Comparison of ENCODE assay signal across 1 cellular context in the genomic region with DNA sequence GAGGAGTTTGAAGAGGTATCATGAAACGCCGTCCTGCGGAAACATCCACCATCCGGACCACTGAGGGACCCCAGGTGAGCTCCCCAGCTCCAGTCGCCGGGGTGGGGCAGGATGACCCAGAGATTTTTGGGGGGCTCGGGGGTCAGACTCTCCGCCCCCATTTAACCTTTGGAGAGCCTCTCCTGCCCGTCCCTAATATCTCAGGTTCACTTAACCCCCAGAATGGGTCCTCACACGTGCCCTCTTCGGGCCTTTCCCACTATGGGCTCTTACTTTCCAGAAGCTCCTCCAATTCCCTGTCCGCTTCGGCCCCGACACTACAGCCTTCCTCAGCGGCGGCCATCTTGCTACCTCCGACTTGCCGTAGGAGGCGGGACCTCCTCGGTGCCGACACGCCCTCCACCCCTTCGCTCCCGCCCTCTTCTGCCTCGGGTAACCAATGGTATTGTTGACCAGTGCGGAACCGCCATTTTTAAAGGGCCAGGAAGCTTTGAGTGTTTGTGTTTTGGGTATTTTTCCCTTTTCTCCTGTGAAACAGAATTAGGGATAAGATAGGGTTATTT.
TF ChIP-seq lines count a peak whose summit lies in the region.

TSS of gene PEX19 (minus strand) at position 352 of the 563 bp plus-strand sequence. CDS start at position 343, 9 bp downstream.

TF ChIP-seq in HepG2, 621 proteins besides CTCF, POLR2A, EP300 and RAD21 (continued from another document and continues in another):
- TF ChIP-seq ZBTB39 (CRISPR knock-in tag; IDR thresholded peaks at IDR 0.05) (no peak), SAP130 (CRISPR knock-in tag; IDR thresholded peaks at IDR 0.05; ENCODE audit: low read depth) (peak; percentile 98), ISX (CRISPR knock-in tag; conservative IDR thresholded peaks at IDR 0.05) (no peak), PBX2 (CRISPR knock-in tag; IDR thresholded peaks at IDR 0.05) (no peak), ZNF337 (CRISPR knock-in tag; IDR thresholded peaks at IDR 0.05; ENCODE audit: borderline replicate concordance, low read depth) (no peak), FOXA1 (IDR thresholded peaks at IDR 0.05) (no peak), FOXA1 (CRISPR knock-in tag; IDR thresholded peaks at IDR 0.05) (0 out of 2 replicates have a peak, but pooled peaks have one; percentile 18), ZBTB1 (CRISPR knock-in tag; IDR thresholded peaks at IDR 0.05; ENCODE audit: borderline replicate concordance) (no peak), HMG20B (CRISPR knock-in tag; conservative IDR thresholded peaks at IDR 0.05) (no peak), ZNF256 (CRISPR knock-in tag; conservative IDR thresholded peaks at IDR 0.05) (no peak; the same call in 1 of the 2 replicates), BHLHE40 (IDR thresholded peaks at IDR 0.05; ENCODE audit: low read length) (no peak), SALL2 (CRISPR knock-in tag; IDR thresholded peaks at IDR 0.05) (no peak), PHF20 (CRISPR knock-in tag; IDR thresholded peaks at IDR 0.05) (peak; percentile 84), ARID5B (CRISPR knock-in tag; IDR thresholded peaks at IDR 0.05) (peak; percentile 25; the same call in 1 of the 2 replicates), ZFAT (CRISPR knock-in tag; conservative IDR thresholded peaks at IDR 0.05) (no peak), MTA1 (CRISPR knock-in tag; IDR thresholded peaks at IDR 0.05; ENCODE audit: borderline replicate concordance) (no peak; the same call in 1 of the 2 replicates), NCOA2 (CRISPR knock-in tag; IDR thresholded peaks at IDR 0.05) (peak; percentile 31; the same call in 1 of the 2 replicates), ZNF296 (CRISPR knock-in tag; conservative IDR thresholded peaks at IDR 0.05) (no peak), ZNF263 (CRISPR knock-in tag; IDR thresholded peaks at IDR 0.05) (no peak), MAFK (conservative IDR thresholded peaks at IDR 0.05 in 1 of 2, IDR thresholded peaks at IDR 0.05 in 1 of 2; ENCODE audit: low read length in 2 of 2) (no peak), NFKBIZ (CRISPR knock-in tag; IDR thresholded peaks at IDR 0.05) (no peak), MEIS1 (CRISPR knock-in tag; IDR thresholded peaks at IDR 0.05; ENCODE audit: borderline replicate concordance) (no peak), ZNF558 (CRISPR knock-in tag; IDR thresholded peaks at IDR 0.05; ENCODE audit: borderline replicate concordance) (no peak), ARHGAP35 (CRISPR knock-in tag; IDR thresholded peaks at IDR 0.05; ENCODE audit: borderline replicate concordance) (no peak), NR3C1 (CRISPR knock-in tag; IDR thresholded peaks at IDR 0.05) (no peak), SOX5 (CRISPR knock-in tag; IDR thresholded peaks at IDR 0.05; ENCODE audit: borderline replicate concordance) (no peak), RBAK (CRISPR knock-in tag; IDR thresholded peaks at IDR 0.05) (no peak), MNT (IDR thresholded peaks at IDR 0.05) (0 out of 2 replicates have a peak, but pooled peaks have one; percentile 9), MIER3 (CRISPR knock-in tag; IDR thresholded peaks at IDR 0.05; ENCODE audit: borderline replicate concordance) (peak; percentile 75; the same call in 1 of the 2 replicates), MIXL1 (CRISPR knock-in tag; IDR thresholded peaks at IDR 0.05) (peak; percentile 57; the same call in 1 of the 2 replicates), ZNF414 (CRISPR knock-in tag; IDR thresholded peaks at IDR 0.05) (no peak), TBP (CRISPR knock-in tag; IDR thresholded peaks at IDR 0.05) (no peak), ZNF790 (CRISPR knock-in tag; IDR thresholded peaks at IDR 0.05; ENCODE audit: borderline replicate concordance) (no peak), HIVEP1 (CRISPR knock-in tag; IDR thresholded peaks at IDR 0.05) (no peak), BRF2 (CRISPR knock-in tag; IDR thresholded peaks at IDR 0.05) (no peak), AKAP8 (CRISPR knock-in tag; IDR thresholded peaks at IDR 0.05) (no peak), FOXK1 (CRISPR knock-in tag; IDR thresholded peaks at IDR 0.05; ENCODE audit: borderline replicate concordance, low read depth) (peak; percentile 68; the same call in 1 of the 2 replicates), SP5 (CRISPR knock-in tag; IDR thresholded peaks at IDR 0.05; ENCODE audit: borderline replicate concordance, low read depth) (peak; percentile 83)
- TF ChIP-seq, protein P1, sequence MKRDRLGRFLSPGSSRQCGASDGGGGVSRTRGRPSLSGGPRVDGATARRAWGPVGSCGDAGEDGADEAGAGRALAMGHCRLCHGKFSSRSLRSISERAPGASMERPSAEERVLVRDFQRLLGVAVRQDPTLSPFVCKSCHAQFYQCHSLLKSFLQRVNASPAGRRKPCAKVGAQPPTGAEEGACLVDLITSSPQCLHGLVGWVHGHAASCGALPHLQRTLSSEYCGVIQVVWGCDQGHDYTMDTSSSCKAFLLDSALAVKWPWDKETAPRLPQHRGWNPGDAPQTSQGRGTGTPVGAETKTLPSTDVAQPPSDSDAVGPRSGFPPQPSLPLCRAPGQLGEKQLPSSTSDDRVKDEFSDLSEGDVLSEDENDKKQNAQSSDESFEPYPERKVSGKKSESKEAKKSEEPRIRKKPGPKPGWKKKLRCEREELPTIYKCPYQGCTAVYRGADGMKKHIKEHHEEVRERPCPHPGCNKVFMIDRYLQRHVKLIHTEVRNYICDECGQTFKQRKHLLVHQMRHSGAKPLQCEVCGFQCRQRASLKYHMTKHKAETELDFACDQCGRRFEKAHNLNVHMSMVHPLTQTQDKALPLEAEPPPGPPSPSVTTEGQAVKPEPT (CRISPR knock-in tag; IDR thresholded peaks at IDR 0.05; ENCODE audit: low read depth), result no peak
- TF ChIP-seq, protein P2, sequence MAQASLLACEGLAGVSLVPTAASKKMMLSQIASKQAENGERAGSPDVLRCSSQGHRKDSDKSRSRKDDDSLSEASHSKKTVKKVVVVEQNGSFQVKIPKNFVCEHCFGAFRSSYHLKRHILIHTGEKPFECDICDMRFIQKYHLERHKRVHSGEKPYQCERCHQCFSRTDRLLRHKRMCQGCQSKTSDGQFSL (CRISPR knock-in tag; IDR thresholded peaks at IDR 0.05), result no peak
- TF ChIP-seq, protein P3, sequence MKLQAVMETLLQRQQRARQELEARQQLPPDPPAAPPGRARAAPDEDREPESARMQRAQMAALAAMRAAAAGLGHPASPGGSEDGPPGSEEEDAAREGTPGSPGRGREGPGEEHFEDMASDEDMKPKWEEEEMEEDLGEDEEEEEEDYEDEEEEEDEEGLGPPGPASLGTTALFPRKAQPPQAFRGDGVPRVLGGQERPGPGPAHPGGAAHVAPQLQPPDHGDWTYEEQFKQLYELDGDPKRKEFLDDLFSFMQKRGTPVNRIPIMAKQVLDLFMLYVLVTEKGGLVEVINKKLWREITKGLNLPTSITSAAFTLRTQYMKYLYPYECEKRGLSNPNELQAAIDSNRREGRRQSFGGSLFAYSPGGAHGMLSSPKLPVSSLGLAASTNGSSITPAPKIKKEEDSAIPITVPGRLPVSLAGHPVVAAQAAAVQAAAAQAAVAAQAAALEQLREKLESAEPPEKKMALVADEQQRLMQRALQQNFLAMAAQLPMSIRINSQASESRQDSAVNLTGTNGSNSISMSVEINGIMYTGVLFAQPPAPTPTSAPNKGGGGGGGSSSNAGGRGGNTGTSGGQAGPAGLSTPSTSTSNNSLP (IDR thresholded peaks at IDR 0.05; ENCODE audit: low read depth, low read length), result no peak
- TF ChIP-seq, protein P4, sequence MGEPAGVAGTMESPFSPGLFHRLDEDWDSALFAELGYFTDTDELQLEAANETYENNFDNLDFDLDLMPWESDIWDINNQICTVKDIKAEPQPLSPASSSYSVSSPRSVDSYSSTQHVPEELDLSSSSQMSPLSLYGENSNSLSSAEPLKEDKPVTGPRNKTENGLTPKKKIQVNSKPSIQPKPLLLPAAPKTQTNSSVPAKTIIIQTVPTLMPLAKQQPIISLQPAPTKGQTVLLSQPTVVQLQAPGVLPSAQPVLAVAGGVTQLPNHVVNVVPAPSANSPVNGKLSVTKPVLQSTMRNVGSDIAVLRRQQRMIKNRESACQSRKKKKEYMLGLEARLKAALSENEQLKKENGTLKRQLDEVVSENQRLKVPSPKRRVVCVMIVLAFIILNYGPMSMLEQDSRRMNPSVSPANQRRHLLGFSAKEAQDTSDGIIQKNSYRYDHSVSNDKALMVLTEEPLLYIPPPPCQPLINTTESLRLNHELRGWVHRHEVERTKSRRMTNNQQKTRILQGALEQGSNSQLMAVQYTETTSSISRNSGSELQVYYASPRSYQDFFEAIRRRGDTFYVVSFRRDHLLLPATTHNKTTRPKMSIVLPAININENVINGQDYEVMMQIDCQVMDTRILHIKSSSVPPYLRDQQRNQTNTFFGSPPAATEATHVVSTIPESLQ (CRISPR knock-in tag; conservative IDR thresholded peaks at IDR 0.05), result no peak
- TF ChIP-seq, protein P5, sequence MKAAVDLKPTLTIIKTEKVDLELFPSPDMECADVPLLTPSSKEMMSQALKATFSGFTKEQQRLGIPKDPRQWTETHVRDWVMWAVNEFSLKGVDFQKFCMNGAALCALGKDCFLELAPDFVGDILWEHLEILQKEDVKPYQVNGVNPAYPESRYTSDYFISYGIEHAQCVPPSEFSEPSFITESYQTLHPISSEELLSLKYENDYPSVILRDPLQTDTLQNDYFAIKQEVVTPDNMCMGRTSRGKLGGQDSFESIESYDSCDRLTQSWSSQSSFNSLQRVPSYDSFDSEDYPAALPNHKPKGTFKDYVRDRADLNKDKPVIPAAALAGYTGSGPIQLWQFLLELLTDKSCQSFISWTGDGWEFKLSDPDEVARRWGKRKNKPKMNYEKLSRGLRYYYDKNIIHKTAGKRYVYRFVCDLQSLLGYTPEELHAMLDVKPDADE (CRISPR knock-in tag; IDR thresholded peaks at IDR 0.05), result no peak
